ENCODE assay signal across 16 cellular contexts in genomic region chr1:204172404-204173049, GRCh38. TPM values are rescaled to one million over a fixed set of nuclear protein-coding genes. Genes with fewer than 3 reads are reported as not detected.
DNase-seq lines count a peak whose midpoint lies in the region; ATAC-seq and TF ChIP-seq lines count a peak whose summit lies in the region.
"Had no signal": no experiment of that assay in that cellular context is flagged by ENCODE, and none has a peak within 500 bp of the region (broad histone marks: within the 10 kb centered on the region; RNA-seq: fewer than 3 reads in every experiment).

No MANE protein-coding gene starts in this region.

- H3K4me3 ChIP-seq in HCT116 (replicated peaks in 1 of 2; ENCODE audit: low read depth in 1 of 2, low read length in 2 of 2) (no peak overlapping the region), PC-3 (ENCODE audit: low read length) (0 out of 2 replicates have a peak overlapping the region, but pooled peaks have one; percentile 0), uterus (no peak overlapping the region)

- RAD21 ChIA-PET in HCT116 (lab: Charles Lee; ENCODE audit: low non-redundant PET in 1 of 2, low total read pairs in 2 of 2, uncharacterized antibody in 2 of 2, unreplicated experiment in 2 of 2), result no interaction called here

- no TSS peak for BruUV-seq in HCT116 (replicated peaks; lab: Mats Ljungman, UMichigan)
- no TSS peak for BruUV-seq in PC-3 (replicated peaks; lab: Mats Ljungman, UMichigan)

- TF ChIP-seq POLR2A in HCT116 (IDR thresholded peaks at IDR 0.05; ENCODE audit: borderline replicate concordance, extremely low read depth, insufficient read depth, insufficient read length), result no peak
- no peak for TF ChIP-seq POLR2A in uterus (IDR thresholded peaks at IDR 0.05)

- CTCF ChIA-PET in HCT116 (lab: Charles Lee) (interaction anchor here (1.3 to 3.2 kb wide), 2 partner anchors 10 to 19 kb away, joined by 4 to 15 read pairs; no protein-coding TSS in a partner anchor), PC-3 (lab: Charles Lee) (interaction anchor here (0.6 kb wide), 1 partner anchor 357 kb away, joined by 3 read pairs; no protein-coding TSS in a partner anchor)

- no peak for TF ChIP-seq CTCF in HCT116 (IDR thresholded peaks at IDR 0.05 in 2 of 3, conservative IDR thresholded peaks at IDR 0.05 in 1 of 3; ENCODE audit: borderline replicate concordance in 1 of 3, insufficient read depth in 1 of 3, low read depth in 2 of 3, low read length in 2 of 3)
- TF ChIP-seq CTCF in PC-3 (conservative IDR thresholded peaks at IDR 0.05; ENCODE audit: low read depth, low read length), result no peak
- TF ChIP-seq CTCF in foreskin keratinocyte (conservative IDR thresholded peaks at IDR 0.05), result no peak
- no peak for TF ChIP-seq CTCF in uterus (IDR thresholded peaks at IDR 0.05)

- peaks cover 10 to 66% of the 10 kb centered on the region in 2 experiments; a peak in 3 of 4 replicates for H3K4me1 ChIP-seq in HCT116 (ENCODE audit: control insufficient read depth in 1 of 2, insufficient read depth in 2 of 2, low read length in 2 of 2)
- peaks cover 66% of the 10 kb centered on the region for H3K4me1 ChIP-seq in PC-3 (ENCODE audit: insufficient read depth, low read length)
- peaks cover 15% of the 10 kb centered on the region for H3K4me1 ChIP-seq in foreskin keratinocyte
- no peaks in the 10 kb centered on the region for H3K4me1 ChIP-seq in uterus

- H4K20me1 ChIP-seq in HCT116 (ENCODE audit: insufficient read depth) (no peaks in the 10 kb centered on the region), PC-3 (ENCODE audit: low read length) (no peaks in the 10 kb centered on the region)

- H3K4me2 ChIP-seq in HCT116 (ENCODE audit: low read length) (peak overlapping the region; percentile 53), PC-3 (ENCODE audit: low read length) (peak overlapping the region; percentile 21)

- no peak for TF ChIP-seq RAD21 in HCT116 (IDR thresholded peaks at IDR 0.05; ENCODE audit: low read depth)

- H3F3A ChIP-seq in PC-3 (ENCODE audit: low read length, unreplicated experiment), result no peaks in the 10 kb centered on the region

- H3K9me2 ChIP-seq in HCT116 (ENCODE audit: insufficient read depth) (no peaks in the 10 kb centered on the region), PC-3 (replicated peaks; ENCODE audit: low read length) (no peaks in the 10 kb centered on the region)

- peak overlapping the region; percentile 24 for H2AFZ ChIP-seq in HCT116 (ENCODE audit: low read depth, low read length, poor library complexity, severe bottlenecking)
- peak overlapping the region; percentile 10 for H2AFZ ChIP-seq in PC-3 (ENCODE audit: low read length)

- H3K9ac ChIP-seq in HCT116 (ENCODE audit: low read length) (peak overlapping the region; percentile 10; the same call in 1 of the 2 replicates), PC-3 (ENCODE audit: low read length) (peak overlapping the region; percentile 72)

- H3K79me2 ChIP-seq in HCT116 (ENCODE audit: insufficient read depth, low read length), result no peaks in the 10 kb centered on the region
- H3K79me2 ChIP-seq in PC-3 (ENCODE audit: low read length), result peaks cover 27% of the 10 kb centered on the region

- DNase-seq in HCT116 (ENCODE audit: low read depth, low spot score) (no peak), PC-3 (peak; percentile 44), foreskin keratinocyte (no peak), posterior vena cava (ENCODE audit: low spot score) (peak; percentile 0), HuH-7 (ENCODE audit: low spot score) (no peak), uterus (no peak)
- DNase-seq: ACHN, AML-193, Kasumi-1, MM.1S, NCI-H1092 treated with DMSO at 0.1 percent for 48 hours, NCI-H526 treated with DMSO at 0.1 percent for 48 hours had no signal

- H3K9me3 ChIP-seq in HCT116 (ENCODE audit: control insufficient read depth in 1 of 2, insufficient read depth in 1 of 2, low read depth in 1 of 2, low read length in 2 of 2) (peaks cover 4 to 13% of the 10 kb centered on the region in 2 experiments; a peak in 1 of 4 replicates), PC-3 (ENCODE audit: low read length) (peaks cover 23% of the 10 kb centered on the region), uterus (peaks cover 0 to 5% of the 10 kb centered on the region in 2 donors)

- H3K27me3 ChIP-seq in HCT116 (ENCODE audit: insufficient read depth, low read length) (no peaks in the 10 kb centered on the region), PC-3 (ENCODE audit: low read length) (no peaks in the 10 kb centered on the region), foreskin keratinocyte (no peaks in the 10 kb centered on the region), uterus (no peaks in the 10 kb centered on the region)

- POLR2A ChIA-PET in HCT116 (lab: Charles Lee) (no interaction called here), PC-3 (lab: Charles Lee; ENCODE audit: unreplicated experiment) (interaction anchor here (1.0 kb wide), 1 partner anchor 26 kb away, joined by 5 read pairs; no protein-coding TSS in a partner anchor)

- intact Hi-C loops in HCT116 (cut with micrococcal nuclease), result no loop called here
- intact Hi-C loops in PC-3 (cut with micrococcal nuclease), result no loop called here
- intact Hi-C loops in posterior vena cava (cut with DNase I), result no loop called here
- intact Hi-C loops in uterus (cut with DNase I; ENCODE audit: low total_unique reads), result no loop called here

- H3K36me3 ChIP-seq in HCT116 (ENCODE audit: control insufficient read depth in 1 of 2, insufficient read depth in 2 of 2, low read length in 2 of 2) (no peaks in the 10 kb centered on the region), PC-3 (ENCODE audit: low read depth, low read length) (peaks cover 24% of the 10 kb centered on the region), uterus (no peaks in the 10 kb centered on the region)

- ATAC-seq in HCT116 (no peak), PC-3 (no peak), foreskin keratinocyte (no peak), GM21390 (IDR thresholded peaks at IDR 0.05; ENCODE audit: unreplicated experiment) (no peak)

- H3K27ac ChIP-seq in HCT116 (ENCODE audit: low read depth, low read length) (no peak overlapping the region; the same call in 1 of the 2 replicates), PC-3 (ENCODE audit: low read length) (peak overlapping the region; percentile 96), foreskin keratinocyte (peak overlapping the region; percentile 17), uterus (no peak overlapping the region)

TF ChIP-seq in HCT116, 20 proteins besides CTCF, POLR2A, EP300 and RAD21 (continues in another document):
- TF ChIP-seq SIN3A (IDR thresholded peaks at IDR 0.05; ENCODE audit: low read depth) (no peak), REST (IDR thresholded peaks at IDR 0.05; ENCODE audit: low read depth) (no peak), FOSL1 (IDR thresholded peaks at IDR 0.05; ENCODE audit: low read depth) (no peak), YY1 (IDR thresholded peaks at IDR 0.05; ENCODE audit: extremely low read depth, insufficient replicate concordance, low read depth, low read length) (no peak), SRF (IDR thresholded peaks at IDR 0.05; ENCODE audit: low read depth) (no peak), JUND (IDR thresholded peaks at IDR 0.05) (no peak), ATF3 (IDR thresholded peaks at IDR 0.05) (no peak)

RNA-seq across cellular contexts. Expression of gene REN, which starts 6.4 kb away (rescaled TPM):
- total RNA-seq in HCT116 (2021; ENCODE audit: unreplicated experiment) (0.47 TPM), PC-3 (2014; rRNA removed) (2.7 and 3.1 TPM in 2 replicates), foreskin keratinocyte (not detected in 2 replicates), posterior vena cava (not detected), uterus (1 to 10 TPM in 2 of 4 donors, not detected in 2; 6.8 to 9.4 TPM)
- 0.39 and 0.56 TPM in 2 replicates for polyA plus RNA-seq in HCT116 (2012)
- polyA plus RNA-seq in foreskin keratinocyte, result 0.06 and 0.10 TPM in 2 replicates
- total RNA-seq: SK-MEL-5 had no signal
- polyA plus RNA-seq: CD14-positive monocyte, IgD-negative memory B cell had no signal

RNA-seq across cellular contexts. Expression of gene ETNK2, which starts 20.7 kb away (rescaled TPM):
- total RNA-seq in HCT116 (2021; ENCODE audit: unreplicated experiment) (16.1 TPM), PC-3 (2014; rRNA removed) (24.5 and 37.1 TPM in 2 replicates), foreskin keratinocyte (14.4 and 15.8 TPM in 2 replicates), posterior vena cava (10 to 100 TPM in 1 of 2 donors, 1 to 10 TPM in 1; 7.4 to 12.3 TPM), uterus (10 to 100 TPM in 3 of 4 donors, 1 to 10 TPM in 1; 2.3 to 23.9 (median 13.9) TPM)
- 17.3 and 20.5 TPM in 2 replicates for polyA plus RNA-seq in HCT116 (2012)
- 13.1 and 14.0 TPM in 2 replicates for polyA plus RNA-seq in foreskin keratinocyte
- polyA plus RNA-seq: CD14-positive monocyte had no signal

RNA-seq across cellular contexts. Expression of gene KISS1, which starts 23.8 kb away (rescaled TPM):
- total RNA-seq in HCT116 (2021; ENCODE audit: unreplicated experiment), result 1.3 TPM
- 0.30 and 0.73 TPM in 2 replicates for polyA plus RNA-seq in HCT116 (2012)
- total RNA-seq in PC-3 (2014; rRNA removed), result 6.0 and 12.3 TPM in 2 replicates
- total RNA-seq in foreskin keratinocyte, result not detected in 2 replicates
- polyA plus RNA-seq in foreskin keratinocyte, result not detected in 2 replicates
- total RNA-seq in posterior vena cava, result not detected
- not detected for total RNA-seq in uterus
- total RNA-seq: SK-MEL-5 had no signal
- polyA plus RNA-seq: CD14-positive monocyte, IgD-negative memory B cell had no signal

RNA-seq across cellular contexts. Expression of gene GOLT1A, which starts 41.3 kb away (rescaled TPM):
- total RNA-seq in HCT116 (2021; ENCODE audit: unreplicated experiment) (8.0 TPM), PC-3 (2014; rRNA removed) (4.9 and 13.3 TPM in 2 replicates), foreskin keratinocyte (0.53 and 0.85 TPM in 2 replicates), posterior vena cava (not detected), uterus (under 1 TPM in 1 of 4 donors, not detected in 3; 0.52 TPM)
- 16.7 and 19.3 TPM in 2 replicates for polyA plus RNA-seq in HCT116 (2012)
- polyA plus RNA-seq in foreskin keratinocyte, result 0.60 and 0.67 TPM in 2 replicates
- total RNA-seq: SK-MEL-5 had no signal
- polyA plus RNA-seq: CD14-positive monocyte, IgD-negative memory B cell had no signal

Comparison
In these comparisons a context has a peak if more than half of its experiments do, and no peak if none do; other contexts are left out.
1. DNase-seq: peak in PC-3 (single experiment) and posterior vena cava (single experiment); none in HCT116 (single experiment), foreskin keratinocyte (0 of 2), HuH-7 (single experiment) and uterus (0 of 2).
2. H3K27ac ChIP-seq: peak in PC-3 (single experiment) and foreskin keratinocyte (single experiment); none in HCT116 (single experiment) and uterus (0 of 2).